Comparison of ENCODE assay signal across 31 cellular contexts in the genomic region with DNA sequence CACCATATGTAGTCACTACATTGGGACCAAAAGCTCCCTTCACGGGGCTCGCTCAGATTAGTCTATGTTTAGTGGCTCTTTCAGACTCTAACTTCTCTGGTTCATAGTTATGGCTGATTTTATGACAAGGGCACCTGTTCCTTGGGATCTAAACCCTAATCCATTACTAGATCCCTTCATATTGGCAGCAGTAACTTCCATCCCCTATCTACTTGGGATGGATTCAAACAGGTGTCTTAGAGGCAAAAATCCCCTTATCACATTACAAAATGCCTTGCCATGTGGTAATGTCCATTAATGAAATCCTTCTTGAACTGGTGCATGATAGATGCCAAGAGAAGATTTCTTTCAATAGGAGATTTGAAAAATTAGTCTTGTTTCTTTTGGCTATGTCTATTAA.
"Had no signal": no experiment of that assay in that cellular context is flagged by ENCODE, and none has a peak within 500 bp of the region (broad histone marks: within the 10 kb centered on the region; RNA-seq: fewer than 3 reads in every experiment).

No MANE protein-coding gene starts in this region.

- H3K36me3 Mint-ChIP-seq: natural killer cell treated with Interleukin-12 subunit alpha and Interleukin-12 subunit beta and Interleukin-15 and Interleukin-18, amount 100 ng/mL, for 72 hours; neural progenitor cell; stimulated activated memory B cell treated with anti-CD40 and anti-IgM and Interleukin-4, amounts not matched to agents 10 μg/mL and 1 μg/mL and 100 μg/mL, for 72 hours had no signal

- H3K4me1 Mint-ChIP-seq: neural progenitor cell; stimulated activated memory B cell treated with anti-CD40 and anti-IgM and Interleukin-4, amounts not matched to agents 10 μg/mL and 1 μg/mL and 100 μg/mL, for 72 hours had no signal

- DNase-seq: naive thymus-derived CD8-positive, alpha-beta T cell; occipital lobe; ovary; posterior cingulate gyrus; psoas muscle; right cardiac atrium; right lobe of liver; sigmoid colon; spleen; stimulated activated CD4-positive, alpha-beta T cell treated with anti-CD3 and anti-CD28 coated beads, Interleukin-12 subunit alpha, Interleukin-12 subunit beta, amount 100 ng/mL, for 4 hours; stimulated activated CD4-positive, alpha-beta T cell treated with anti-CD3 and anti-CD28 coated beads, Interleukin-1b, Interleukin-23, amount 100 ng/mL, for 48 hours; stimulated activated CD4-positive, alpha-beta T cell treated with anti-CD3 and anti-CD28 coated beads, Interleukin-4, amount 100 ng/mL, for 1 hour; stimulated activated CD4-positive, alpha-beta T cell treated with anti-CD3 and anti-CD28 coated beads, Interleukin-4, amount 100 ng/mL, for 4 hours; stimulated activated CD8-positive, alpha-beta memory T cell treated with anti-CD3 and anti-CD28 coated beads, Interleukin-4, amount 100 ng/mL, for 48 hours; stimulated activated naive CD4-positive, alpha-beta T cell; stimulated activated naive CD8-positive, alpha-beta T cell treated with anti-CD3 and anti-CD28 coated beads, Interleukin-15, amount 100 ng/mL, for 72 hours; stimulated activated naive CD8-positive, alpha-beta T cell treated with anti-CD3 and anti-CD28 coated beads, Interleukin-15, Interleukin-2, amounts not matched to agents 100 U/mL and 50 U/mL, for 24 hours; substantia nigra; testis; trophoblast cell; upper lobe of left lung had no signal

- H3K27me3 Mint-ChIP-seq: progenitor cell of endocrine pancreas; stimulated activated memory B cell treated with anti-CD40 and anti-IgM and Interleukin-4, amounts not matched to agents 10 μg/mL and 1 μg/mL and 100 μg/mL, for 72 hours; stimulated activated naive CD8-positive, alpha-beta T cell treated with anti-CD3 and anti-CD28 coated beads, Interleukin-15, amount 100 ng/mL, for 72 hours had no signal

- H3K4me3 Mint-ChIP-seq: naive thymus-derived CD8-positive, alpha-beta T cell; natural killer cell treated with Interleukin-12 subunit alpha and Interleukin-12 subunit beta and Interleukin-15 and Interleukin-18, amount 100 ng/mL, for 72 hours; neural progenitor cell; stimulated activated memory B cell treated with anti-CD40 and anti-IgM and Interleukin-4, amounts not matched to agents 10 μg/mL and 1 μg/mL and 100 μg/mL, for 72 hours; stimulated activated naive CD8-positive, alpha-beta T cell treated with anti-CD3 and anti-CD28 coated beads, Interleukin-15, amount 100 ng/mL, for 72 hours had no signal

- ATAC-seq: naive thymus-derived CD8-positive, alpha-beta T cell; natural killer cell treated with Interleukin-12 subunit alpha and Interleukin-12 subunit beta and Interleukin-15 and Interleukin-18, amount 100 ng/mL, for 72 hours; right cardiac atrium; right lobe of liver; stimulated activated memory B cell treated with anti-CD40 and anti-IgM and Interleukin-4, amounts not matched to agents 10 μg/mL and 1 μg/mL and 100 μg/mL, for 72 hours; stimulated activated naive CD8-positive, alpha-beta T cell treated with anti-CD3 and anti-CD28 coated beads, Interleukin-15, amount 100 ng/mL, for 72 hours; stimulated activated naive CD8-positive, alpha-beta T cell treated with anti-CD3 and anti-CD28 coated beads, Interleukin-15, Interleukin-2, amounts not matched to agents 100 U/mL and 50 U/mL, for 24 hours had no signal

- H3K36me3 ChIP-seq: neural progenitor cell, ovary, right lobe of liver, sigmoid colon, spleen, suprapubic skin, tibial nerve, upper lobe of left lung, vagina had no signal

- H3K27ac Mint-ChIP-seq: naive thymus-derived CD8-positive, alpha-beta T cell; natural killer cell treated with Interleukin-12 subunit alpha and Interleukin-12 subunit beta and Interleukin-15 and Interleukin-18, amount 100 ng/mL, for 72 hours; neural progenitor cell; progenitor cell of endocrine pancreas; stimulated activated memory B cell treated with anti-CD40 and anti-IgM and Interleukin-4, amounts not matched to agents 10 μg/mL and 1 μg/mL and 100 μg/mL, for 72 hours; stimulated activated naive CD8-positive, alpha-beta T cell treated with anti-CD3 and anti-CD28 coated beads, Interleukin-15, amount 100 ng/mL, for 72 hours had no signal

- H3K4me1 ChIP-seq: neural progenitor cell, parathyroid adenoma, right lobe of liver, sigmoid colon, spleen, testis, tibial nerve, upper lobe of left lung, vagina had no signal

- H3K27ac ChIP-seq: neural progenitor cell, ovary, parathyroid adenoma, psoas muscle, right lobe of liver, sigmoid colon, skin epidermis, spleen, suprapubic skin, testis, tibial nerve, upper lobe of left lung, vagina had no signal

- H3K9me3 Mint-ChIP-seq: neural progenitor cell had no signal

- H3K27me3 ChIP-seq: neural progenitor cell, ovary, right lobe of liver, sigmoid colon, spleen, suprapubic skin, testis, tibial nerve, upper lobe of left lung, vagina had no signal

- H3K9me3 ChIP-seq: ovary, psoas muscle, right lobe of liver, sigmoid colon, spleen, suprapubic skin, testis, tibial nerve, upper lobe of left lung, vagina had no signal

- H3K4me3 ChIP-seq: neural progenitor cell, ovary, psoas muscle, right lobe of liver, sigmoid colon, skin epidermis, smooth muscle cell, spleen, suprapubic skin, testis, tibial nerve, upper lobe of left lung, vagina had no signal
